ENCODE assay signal across 19 cellular contexts in the genomic region with DNA sequence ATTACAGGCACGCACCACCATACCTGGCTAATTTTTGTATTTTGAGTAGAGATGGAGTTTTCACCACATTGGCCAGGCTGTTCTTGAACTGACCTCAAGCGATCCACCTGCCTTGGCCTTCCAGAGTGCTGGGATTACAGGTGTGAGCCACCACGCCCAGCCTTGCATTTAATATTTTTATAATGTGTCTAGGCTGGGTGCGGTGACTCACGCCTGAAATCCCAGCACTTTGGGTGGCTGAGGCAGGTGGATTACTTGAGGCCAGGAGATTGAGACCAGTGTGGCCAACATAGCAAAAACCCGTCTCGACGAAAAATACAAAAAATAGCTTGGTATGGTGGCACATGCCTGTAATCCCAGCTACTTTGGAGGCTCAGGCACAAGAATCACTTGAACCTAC.
DNase-seq lines count a peak whose midpoint lies in the region; ATAC-seq and TF ChIP-seq lines count a peak whose summit lies in the region.
"Had no signal": no experiment of that assay in that cellular context is flagged by ENCODE, and none has a peak within 500 bp of the region (broad histone marks: within the 10 kb centered on the region; RNA-seq: fewer than 3 reads in every experiment).

No MANE protein-coding gene starts in this region.

- H3K9me3 ChIP-seq in SK-N-MC (ENCODE audit: low read depth, low read length) = no peaks in the 10 kb centered on the region
- H3K9me3 ChIP-seq: spleen had no signal

- H3K4me3 Mint-ChIP-seq in stimulated activated naive CD8-positive, alpha-beta T cell treated with anti-CD3 and anti-CD28 coated beads, Interleukin-15, Interleukin-2, amounts not matched to agents 100 ng/mL and 50 ng/mL, for 24 hours = peak overlapping the region; percentile 98

- no peak overlapping the region for H3K4me3 ChIP-seq in SK-N-MC
- H3K4me3 ChIP-seq in foreskin fibroblast (ENCODE audit: low read depth in 1 of 2, low read length in 2 of 2) = no peak overlapping the region
- H3K4me3 ChIP-seq: spleen had no signal

- H3K27me3 Mint-ChIP-seq in stimulated activated naive CD8-positive, alpha-beta T cell treated with anti-CD3 and anti-CD28 coated beads, Interleukin-15, Interleukin-2, amounts not matched to agents 100 ng/mL and 50 ng/mL, for 24 hours = no peaks in the 10 kb centered on the region
- H3K27me3 Mint-ChIP-seq: activated CD4-positive, alpha-beta T cell treated with anti-CD3 and anti-CD28 coated beads, Interleukin-2, amount 10 ng/mL, durations not matched to agents 7 days and 5 days had no signal

- no peak for TF ChIP-seq CTCF in foreskin fibroblast (IDR thresholded peaks at IDR 0.05; ENCODE audit: low read depth, low read length)

- peaks cover 80% of the 10 kb centered on the region for H3K36me3 Mint-ChIP-seq in stimulated activated naive CD8-positive, alpha-beta T cell treated with anti-CD3 and anti-CD28 coated beads, Interleukin-15, Interleukin-2, amounts not matched to agents 100 ng/mL and 50 ng/mL, for 24 hours (ENCODE audit: low read depth)

- peaks cover 78% of the 10 kb centered on the region for H3K36me3 ChIP-seq in SK-N-MC (ENCODE audit: insufficient read depth, low read length)

- H3K27ac ChIP-seq in SK-N-MC (0 out of 2 replicates have a peak overlapping the region, but pooled peaks have one; percentile 92), epithelial cell of prostate (peak overlapping the region; percentile 82)
- H3K27ac ChIP-seq: KMS-11, spleen had no signal

- H3K9ac ChIP-seq in SK-N-MC (ENCODE audit: insufficient read length) = no peak overlapping the region
- H3K9ac ChIP-seq: KMS-11 had no signal

- ATAC-seq in stimulated activated naive CD8-positive, alpha-beta T cell treated with anti-CD3 and anti-CD28 coated beads, Interleukin-15, Interleukin-2, amounts not matched to agents 100 U/mL and 50 U/mL, for 24 hours = no peak
- no peak for ATAC-seq in HG03378 (IDR thresholded peaks at IDR 0.05; ENCODE audit: unreplicated experiment)
- no peak for ATAC-seq in HG02798 (IDR thresholded peaks at IDR 0.05; ENCODE audit: poor library complexity, unreplicated experiment)

- H3K9me3 Mint-ChIP-seq in stimulated activated naive CD8-positive, alpha-beta T cell treated with anti-CD3 and anti-CD28 coated beads, Interleukin-15, Interleukin-2, amounts not matched to agents 100 ng/mL and 50 ng/mL, for 24 hours = no peaks in the 10 kb centered on the region
- H3K9me3 Mint-ChIP-seq: activated CD4-positive, alpha-beta T cell treated with anti-CD3 and anti-CD28 coated beads, Interleukin-2, amount 10 ng/mL, durations not matched to agents 7 days and 5 days had no signal

- peaks cover 61% of the 10 kb centered on the region for H3K4me1 Mint-ChIP-seq in stimulated activated naive CD8-positive, alpha-beta T cell treated with anti-CD3 and anti-CD28 coated beads, Interleukin-15, Interleukin-2, amounts not matched to agents 100 ng/mL and 50 ng/mL, for 24 hours (ENCODE audit: low read depth)

- no peak for DNase-seq in stimulated activated naive CD8-positive, alpha-beta T cell treated with anti-CD3 and anti-CD28 coated beads, Interleukin-15, Interleukin-2, amounts not matched to agents 100 U/mL and 50 U/mL, for 24 hours
- DNase-seq in SK-N-MC (ENCODE audit: low read depth, low spot score) = no peak
- no peak for DNase-seq in epithelial cell of prostate (ENCODE audit: low read depth, low spot score)
- DNase-seq in foreskin fibroblast = no peak
- no peak for DNase-seq in stimulated activated CD4-positive, alpha-beta T cell treated with anti-CD3 and anti-CD28 coated beads, Interleukin-2, amount 100 ng/mL, for 24 hours
- DNase-seq: activated CD4-positive, alpha-beta T cell treated with anti-CD3 and anti-CD28 coated beads, Interleukin-2, amount 10 ng/mL, durations not matched to agents 7 days and 5 days; activated gamma-delta T cell; AML-193; effector CD4-positive, alpha-beta T cell; hypothalamus; NCI-H146; NCI-H345; SHP77 treated with DMSO at 0.1 percent for 48 hours; spleen; T-helper 9 cell had no signal

- peak overlapping the region; percentile 100 for H3K27ac Mint-ChIP-seq in stimulated activated naive CD8-positive, alpha-beta T cell treated with anti-CD3 and anti-CD28 coated beads, Interleukin-15, Interleukin-2, amounts not matched to agents 100 ng/mL and 50 ng/mL, for 24 hours
- H3K27ac Mint-ChIP-seq: activated CD4-positive, alpha-beta T cell treated with anti-CD3 and anti-CD28 coated beads, Interleukin-2, amount 10 ng/mL, durations not matched to agents 7 days and 5 days had no signal
